ENCODE assay signal across 26 cellular contexts in genomic region chr1:205602118-205602517, GRCh38. TPM values are rescaled to one million over a fixed set of nuclear protein-coding genes. Genes with fewer than 3 reads are reported as not detected.
DNase-seq lines count a peak whose midpoint lies in the region; ATAC-seq and TF ChIP-seq lines count a peak whose summit lies in the region.
"Had no signal": no experiment of that assay in that cellular context is flagged by ENCODE, and none has a peak within 500 bp of the region (broad histone marks: within the 10 kb centered on the region; RNA-seq: fewer than 3 reads in every experiment).

No MANE protein-coding gene starts in this region.

- peaks cover 18% of the 10 kb centered on the region for H3K36me3 Mint-ChIP-seq in activated naive CD4-positive, alpha-beta T cell treated with anti-CD3 and anti-CD28 coated beads for 36 hours (ENCODE audit: low read depth)
- H3K36me3 Mint-ChIP-seq in nephron progenitor cell (ENCODE audit: low read depth) = peaks cover 45% of the 10 kb centered on the region

- H3K4me3 Mint-ChIP-seq in activated naive CD4-positive, alpha-beta T cell treated with anti-CD3 and anti-CD28 coated beads for 36 hours = no peak overlapping the region
- no peak overlapping the region for H3K4me3 Mint-ChIP-seq in nephron progenitor cell
- H3K4me3 Mint-ChIP-seq: activated CD4-positive, alpha-beta memory T cell treated with anti-CD3 and anti-CD28 coated beads for 36 hours; brain; H9; stimulated activated naive CD8-positive, alpha-beta T cell treated with anti-CD3 and anti-CD28 coated beads, Interleukin-15, Interleukin-2, amounts not matched to agents 100 ng/mL and 50 ng/mL, for 24 hours; T-cell had no signal

- H3K27ac ChIP-seq in body of pancreas (peak overlapping the region in 3 of 4 donors; percentile 26 to 63 (median 51)), foreskin keratinocyte (no peak overlapping the region)
- H3K27ac ChIP-seq: adrenal gland, epithelial cell of prostate, heart left ventricle, SJCRH30 had no signal

- ATAC-seq in body of pancreas (no peak), foreskin keratinocyte (no peak), GM19324 (IDR thresholded peaks at IDR 0.05; ENCODE audit: low FRiP score, unreplicated experiment) (no peak)
- ATAC-seq: heart left ventricle, T-cell had no signal

- H3K27ac Mint-ChIP-seq in activated naive CD4-positive, alpha-beta T cell treated with anti-CD3 and anti-CD28 coated beads for 36 hours = peak overlapping the region; percentile 21
- H3K27ac Mint-ChIP-seq in nephron progenitor cell = no peak overlapping the region
- H3K27ac Mint-ChIP-seq: activated CD4-positive, alpha-beta memory T cell treated with anti-CD3 and anti-CD28 coated beads for 36 hours; stimulated activated naive CD8-positive, alpha-beta T cell treated with anti-CD3 and anti-CD28 coated beads, Interleukin-15, Interleukin-2, amounts not matched to agents 100 ng/mL and 50 ng/mL, for 24 hours had no signal

- H3K4me3 ChIP-seq in body of pancreas = no peak overlapping the region
- H3K4me3 ChIP-seq: adrenal gland, heart left ventricle, SJCRH30 had no signal

- no peaks in the 10 kb centered on the region for H3K36me3 ChIP-seq in body of pancreas (replicated peaks in 1 of 2; ENCODE audit: insufficient read depth in 1 of 2, low read depth in 2 of 2)
- H3K36me3 ChIP-seq: adrenal gland had no signal

- WGBS in body of pancreas, 2 donors = 51 to 53% methylated on average over 2 of the region's 2 CpGs

- no peak for DNase-seq in activated naive CD4-positive, alpha-beta T cell treated with anti-CD3 and anti-CD28 coated beads for 36 hours
- DNase-seq in activated naive CD4-positive, alpha-beta T cell treated with Interleukin-2 at 50 U/mL for 16 hours = no peak
- DNase-seq in body of pancreas = no peak
- peak; percentile 67 for DNase-seq in kidney glomerular epithelial cell (lab: John Stamatoyannopoulos, UW)
- DNase-seq in nephron progenitor cell = no peak
- DNase-seq in foreskin keratinocyte = no peak
- DNase-seq in RKO (ENCODE audit: low spot score) = no peak
- DNase-seq: activated CD4-positive, alpha-beta memory T cell treated with anti-CD3 and anti-CD28 coated beads for 36 hours; activated CD4-positive, CD25-positive, alpha-beta regulatory T cell treated with anti-CD3 and anti-CD28 coated beads, Interleukin-2, amount 50 U/mL, for 72 hours; activated gamma-delta T cell; activated T-cell treated with anti-CD3 and anti-CD28 coated beads for 4 hours; cerebellar nuclear complex; H9; heart left ventricle; mesendoderm; NCI-H1105; NCI-H1930; NCI-H226; occipital lobe; SJCRH30; T-cell had no signal

- H3K4me1 ChIP-seq in body of pancreas = peaks cover 27% of the 10 kb centered on the region
- peaks cover 16% of the 10 kb centered on the region for H3K4me1 ChIP-seq in foreskin keratinocyte
- H3K4me1 ChIP-seq: SJCRH30 had no signal

- TF ChIP-seq CTCF in body of pancreas (IDR thresholded peaks at IDR 0.05) (no peak), nephron progenitor cell (IDR thresholded peaks at IDR 0.05) (no peak), foreskin keratinocyte (conservative IDR thresholded peaks at IDR 0.05) (no peak)

- H3K27me3 Mint-ChIP-seq in activated naive CD4-positive, alpha-beta T cell treated with anti-CD3 and anti-CD28 coated beads for 36 hours (ENCODE audit: low read depth) = no peaks in the 10 kb centered on the region
- peaks cover 3% of the 10 kb centered on the region for H3K27me3 Mint-ChIP-seq in nephron progenitor cell (ENCODE audit: low read depth, poor library complexity)
- H3K27me3 Mint-ChIP-seq: activated CD4-positive, alpha-beta memory T cell treated with anti-CD3 and anti-CD28 coated beads for 36 hours; brain; stimulated activated naive CD8-positive, alpha-beta T cell treated with anti-CD3 and anti-CD28 coated beads, Interleukin-15, Interleukin-2, amounts not matched to agents 100 ng/mL and 50 ng/mL, for 24 hours; T-cell had no signal

- CTCF ChIA-PET in activated naive CD4-positive, alpha-beta T cell treated with anti-CD3 and anti-CD28 coated beads for 36 hours (lab: Charles Lee) = interaction anchor here (0.7 to 3.9 kb wide), 4 partner anchors 9 to 208 kb away, joined by 3 to 37 read pairs (median 10); no protein-coding TSS in a partner anchor

- peaks cover 31% of the 10 kb centered on the region for H3K4me1 Mint-ChIP-seq in activated naive CD4-positive, alpha-beta T cell treated with anti-CD3 and anti-CD28 coated beads for 36 hours (ENCODE audit: low read depth)
- H3K4me1 Mint-ChIP-seq in nephron progenitor cell = no peaks in the 10 kb centered on the region

- H3K9me3 ChIP-seq in body of pancreas = no peaks in the 10 kb centered on the region
- H3K9me3 ChIP-seq: adrenal gland, heart left ventricle, SJCRH30 had no signal

- no peaks in the 10 kb centered on the region for H3K27me3 ChIP-seq in body of pancreas
- no peaks in the 10 kb centered on the region for H3K27me3 ChIP-seq in foreskin keratinocyte
- H3K27me3 ChIP-seq: adrenal gland, heart left ventricle, SJCRH30 had no signal

- intact Hi-C loops in activated naive CD4-positive, alpha-beta T cell treated with anti-CD3 and anti-CD28 coated beads for 36 hours (cut with micrococcal nuclease) = no loop called here
- intact Hi-C loops in body of pancreas (cut with DNase I) = no loop called here

- no peaks in the 10 kb centered on the region for H3K9me3 Mint-ChIP-seq in activated naive CD4-positive, alpha-beta T cell treated with anti-CD3 and anti-CD28 coated beads for 36 hours
- H3K9me3 Mint-ChIP-seq in nephron progenitor cell = no peaks in the 10 kb centered on the region
- H3K9me3 Mint-ChIP-seq: activated CD4-positive, alpha-beta memory T cell treated with anti-CD3 and anti-CD28 coated beads for 36 hours; brain; H9; stimulated activated naive CD8-positive, alpha-beta T cell treated with anti-CD3 and anti-CD28 coated beads, Interleukin-15, Interleukin-2, amounts not matched to agents 100 ng/mL and 50 ng/mL, for 24 hours; T-cell had no signal

- TF ChIP-seq POLR2A in body of pancreas (IDR thresholded peaks at IDR 0.05) = no peak

RNA-seq across cellular contexts. Expression of gene ELK4, which starts 29.7 kb away (rescaled TPM):
- 10 to 100 TPM; 60.5 to 62.4 TPM for total RNA-seq in activated naive CD4-positive, alpha-beta T cell treated with anti-CD3 and anti-CD28 coated beads for 36 hours
- total RNA-seq in body of pancreas (10 to 100 TPM; 16.6 to 17.8 TPM), foreskin keratinocyte (23.6 and 23.8 TPM in 2 replicates)
- 3.4 and 4.6 TPM in 2 replicates for polyA plus RNA-seq in foreskin keratinocyte
